ENCODE assay signal across 8 cellular contexts in genomic region chr11:9363954-9364912, GRCh38. TPM values are rescaled to one million over a fixed set of nuclear protein-coding genes. Genes with fewer than 3 reads are reported as not detected.
A peak's percentile ranks its signal among the peaks of the same experiment; 100 is the strongest.
DNase-seq lines count a peak whose midpoint lies in the region; ATAC-seq lines count a peak whose summit lies in the region.

No MANE protein-coding gene starts in this region.

- H3K27ac ChIP-seq in effector memory CD4-positive, alpha-beta T cell (ENCODE audit: insufficient read depth, low read length, poor library complexity, severe bottlenecking), result peak overlapping the region; percentile 81

- peak overlapping the region; percentile 94 for H3K4me3 Mint-ChIP-seq in memory B cell

- peak overlapping the region; percentile 53 for H3K4me3 ChIP-seq in effector memory CD4-positive, alpha-beta T cell (ENCODE audit: insufficient read depth, low read depth, low read length, poor library complexity, severe bottlenecking)

- DNase-seq in COLO829 (ENCODE audit: low spot score), result peak; percentile 85
- DNase-seq in HT-29 (ENCODE audit: low spot score), result peak; percentile 99
- DNase-seq in NK-92 treated with Interleukin-12 subunit alpha and Interleukin-12 subunit beta, amount 100 ng/mL, for 24 hours (lab: John Stamatoyannopoulos, UW), result peak; percentile 94
- DNase-seq in activated CD8-positive, alpha-beta memory T cell treated with anti-CD3 and anti-CD28 coated beads for 24 hours, result peak; percentile 88
- DNase-seq in effector memory CD4-positive, alpha-beta T cell, result peak; percentile 70 to 76 (median 71)
- peak; percentile 51 to 62 for DNase-seq in memory B cell (ENCODE audit: low spot score in 2 of 2)
- DNase-seq in stimulated activated CD4-positive, alpha-beta T cell treated with anti-CD3 and anti-CD28 coated beads, TNF-alpha, amount 100 ng/mL, for 48 hours (ENCODE audit: low read depth in 3 of 3), result peak; percentile 69 to 76 (median 74)

- no peaks in the 10 kb centered on the region for H3K9me3 Mint-ChIP-seq in memory B cell

- H3K4me1 Mint-ChIP-seq in memory B cell, result peaks cover 2% of the 10 kb centered on the region

- H3K36me3 Mint-ChIP-seq in memory B cell, result no peaks in the 10 kb centered on the region

- H3K27ac Mint-ChIP-seq in memory B cell, result peak overlapping the region; percentile 93

- peak; percentile 94 for ATAC-seq in GM21367 (IDR thresholded peaks at IDR 0.05; ENCODE audit: unreplicated experiment)
- ATAC-seq in memory B cell (ENCODE audit: low read depth), result peak; percentile 97

- H3K36me3 ChIP-seq in effector memory CD4-positive, alpha-beta T cell (ENCODE audit: control insufficient read depth, insufficient read depth, low read length), result no peaks in the 10 kb centered on the region

- peaks cover under 1% of the 10 kb centered on the region for H3K27me3 Mint-ChIP-seq in memory B cell

- no peaks in the 10 kb centered on the region for H3K27me3 ChIP-seq in effector memory CD4-positive, alpha-beta T cell (replicated peaks; ENCODE audit: control insufficient read depth, insufficient read depth, low read length, poor library complexity, severe bottlenecking)

- H3K4me1 ChIP-seq in effector memory CD4-positive, alpha-beta T cell (ENCODE audit: control insufficient read depth, insufficient read depth, low read length, poor library complexity, severe bottlenecking), result peaks cover 6% of the 10 kb centered on the region

- no peaks in the 10 kb centered on the region for H3K9me3 ChIP-seq in effector memory CD4-positive, alpha-beta T cell (ENCODE audit: control insufficient read depth, low read length)

RNA-seq across cellular contexts. Expression of gene IPO7, which starts 20.2 kb away (rescaled TPM):
- total RNA-seq in HT-29 (2014; rRNA removed; shearing (Covaris generic)), result 57.5 and 72.6 TPM in 2 replicates

RNA-seq across cellular contexts. Expression of gene TMEM41B, which starts 49.8 kb away (rescaled TPM):
- total RNA-seq in HT-29 (2014; rRNA removed; shearing (Covaris generic)), result 106 and 108 TPM in 2 replicates

Comparison
In these comparisons a context has a peak if more than half of its experiments do, and no peak if none do; other contexts are left out.
1. Peak in every context shown above with its lines: DNase-seq, ATAC-seq, H3K4me3 ChIP-seq and H3K27ac ChIP-seq.